8 cellular contexts compared by ENCODE assay signal in genomic region chr12:130871286-130872178, GRCh38.
DNase-seq lines count a peak whose midpoint lies in the region; ATAC-seq, FAIRE-seq and TF ChIP-seq lines count a peak whose summit lies in the region.

Gene RAN (plus strand): TSS chr12:130872066. CDS start chr12:130872594, 528 bp downstream.

- TF ChIP-seq CTCF in astrocyte of the cerebellum (IDR thresholded peaks at IDR 0.05; ENCODE audit: low read depth, low read length, missing control alignments), result no peak

- ATAC-seq in HG02973 (IDR thresholded peaks at IDR 0.05; ENCODE audit: unreplicated experiment), result peak; percentile 68

- peak within 1 kb of the TSS; percentile 87 for H3K4me3 ChIP-seq in astrocyte of the cerebellum (ENCODE audit: low read depth, low read length)

- FAIRE-seq in GM18507 (lab: Jason Lieb, UNC), result peak; percentile 90

- peak; percentile 97 for DNase-seq in GM18507 (ENCODE audit: extremely low spot score, insufficient read length, low read depth)
- peak; percentile 38 for DNase-seq in NCI-H2029 treated with DMSO at 0.1 percent for 48 hours (lab: John Stamatoyannopoulos, UW)
- DNase-seq in T-helper 9 cell, result peak; percentile 83
- DNase-seq in astrocyte of the cerebellum (ENCODE audit: low read depth), result peak; percentile 68
- peak; percentile 99 for DNase-seq in hepatic stellate cell (ENCODE audit: low spot score)
- peak; percentile 87 for DNase-seq in retina
- DNase-seq in OCI-M2 (lab: John Stamatoyannopoulos, UW; ENCODE audit: unreplicated experiment), result no peak

- in situ Hi-C loops in astrocyte of the cerebellum (cut with HindIII; ENCODE audit: low sequenced_read_pairs), result no loop called here
